ENCODE assay signal across 8 cellular contexts in genomic region chr12:50084775-50085614, GRCh38. TPM values are rescaled to one million over a fixed set of nuclear protein-coding genes. Genes with fewer than 3 reads are reported as not detected.
DNase-seq lines count a peak whose midpoint lies in the region; ATAC-seq, FAIRE-seq and TF ChIP-seq lines count a peak whose summit lies in the region.

Gene SMARCD1, plus strand, starts transcription at chr12:50085342. Its CDS starts 28 bp downstream, at chr12:50085370.

- TF ChIP-seq CTCF in right atrium auricular region (IDR thresholded peaks at IDR 0.05): peak; percentile 15 to 75
- peak; percentile 20 to 66 (median 55) for TF ChIP-seq CTCF in uterus (IDR thresholded peaks at IDR 0.05)

- H3K27ac Mint-ChIP-seq in T-helper 1 cell treated with Interleukin-12 subunit alpha and Interleukin-12 subunit beta and Interleukin-4 antibody, amounts not matched to agents 30 μg/mL and 1 μg/mL, for 36 hours: peak within 1 kb of the TSS; percentile 94

- peaks cover 9% of the 10 kb centered on the region for H3K36me3 Mint-ChIP-seq in T-helper 1 cell treated with Interleukin-12 subunit alpha and Interleukin-12 subunit beta and Interleukin-4 antibody, amounts not matched to agents 30 μg/mL and 1 μg/mL, for 36 hours (ENCODE audit: low read depth)

- no peaks in the 10 kb centered on the region for H3K27me3 Mint-ChIP-seq in T-helper 1 cell treated with Interleukin-12 subunit alpha and Interleukin-12 subunit beta and Interleukin-4 antibody, amounts not matched to agents 30 μg/mL and 1 μg/mL, for 36 hours (ENCODE audit: low read depth)

- H3K4me3 ChIP-seq in right atrium auricular region: peak within 1 kb of the TSS; percentile 90 to 98
- peak within 1 kb of the TSS; percentile 63 to 88 for H3K4me3 ChIP-seq in uterus

- H3K4me3 Mint-ChIP-seq in T-helper 1 cell treated with Interleukin-12 subunit alpha and Interleukin-12 subunit beta and Interleukin-4 antibody, amounts not matched to agents 30 μg/mL and 1 μg/mL, for 36 hours: peak within 1 kb of the TSS; percentile 90

- peak; percentile 75 for FAIRE-seq in GM12891 (lab: Jason Lieb, UNC)

- H3K27ac ChIP-seq in right atrium auricular region (peak within 1 kb of the TSS; percentile 98), uterus (peak within 1 kb of the TSS; percentile 93 to 98)

- intact Hi-C loops in uterus (cut with DNase I; ENCODE audit: low total_unique reads): no loop called here

- H3K4me1 ChIP-seq in right atrium auricular region (peaks cover 0 to 32% of the 10 kb centered on the region in 2 donors), uterus (no peaks in the 10 kb centered on the region)

- peak; percentile 90 for DNase-seq in GM12891 (ENCODE audit: insufficient read length, low spot score)
- DNase-seq in NCI-H146 (lab: John Stamatoyannopoulos, UW): peak; percentile 98
- peak; percentile 63 to 95 (median 89) for DNase-seq in amygdala (lab: John Stamatoyannopoulos, UW)
- peak; percentile 93 for DNase-seq in right atrium auricular region (ENCODE audit: low spot score)
- peak; percentile 78 for DNase-seq in pulmonary artery endothelial cell (ENCODE audit: low read depth, low spot score)
- DNase-seq in uterus: peak; percentile 90 to 93

- no peaks in the 10 kb centered on the region for H3K27me3 ChIP-seq in right atrium auricular region
- H3K27me3 ChIP-seq in uterus: no peaks in the 10 kb centered on the region

- no peaks in the 10 kb centered on the region for H3K9me3 ChIP-seq in right atrium auricular region
- H3K9me3 ChIP-seq in uterus: no peaks in the 10 kb centered on the region

- H3K4me1 Mint-ChIP-seq in T-helper 1 cell treated with Interleukin-12 subunit alpha and Interleukin-12 subunit beta and Interleukin-4 antibody, amounts not matched to agents 30 μg/mL and 1 μg/mL, for 36 hours (ENCODE audit: low read depth): peaks cover 21% of the 10 kb centered on the region

- H3K36me3 ChIP-seq in right atrium auricular region: peaks cover 37% of the 10 kb centered on the region
- no peaks in the 10 kb centered on the region for H3K36me3 ChIP-seq in uterus

- peak; percentile 79 for ATAC-seq in HG02840 (IDR thresholded peaks at IDR 0.05; ENCODE audit: low FRiP score, unreplicated experiment)

- H3K9me3 Mint-ChIP-seq in T-helper 1 cell treated with Interleukin-12 subunit alpha and Interleukin-12 subunit beta and Interleukin-4 antibody, amounts not matched to agents 30 μg/mL and 1 μg/mL, for 36 hours: no peaks in the 10 kb centered on the region

- TF ChIP-seq POLR2A in GM12891 (IDR thresholded peaks at IDR 0.05; ENCODE audit: low read depth, low read length) (peak; percentile 54; the same call in 1 of the 2 replicates), uterus (IDR thresholded peaks at IDR 0.05) (peak in 1 of 2 donors; percentile 51)

TF ChIP-seq in GM12891, 5 proteins besides CTCF, POLR2A, EP300 and RAD21:
- TF ChIP-seq PAX5 (IDR thresholded peaks at IDR 0.05; ENCODE audit: insufficient read depth, low read length, severe bottlenecking) (no peak), POU2F2 (IDR thresholded peaks at IDR 0.05; ENCODE audit: low read depth, low read length) (no peak), POLR2AphosphoS5 (IDR thresholded peaks at IDR 0.05; ENCODE audit: low read depth, low read length) (peak; percentile 65), SPI1 (IDR thresholded peaks at IDR 0.05; ENCODE audit: low read depth, low read length) (no peak), TAF1 (IDR thresholded peaks at IDR 0.05; ENCODE audit: low read depth, low read length) (peak; percentile 19)

RNA-seq across cellular contexts. Expression of gene SMARCD1, which starts in this region (rescaled TPM):
- polyA plus RNA-seq in GM12891 (2012; ENCODE audit: low read depth, missing spikeins): 41.2 TPM
- total RNA-seq in right atrium auricular region (10 to 100 TPM; 29.6 to 35.5 TPM), pulmonary artery endothelial cell (64.4 and 66.3 TPM in 2 replicates), uterus (10 to 100 TPM in 3 of 4 donors, 1 to 10 TPM in 1; 4.1 to 54.6 (median 39.6) TPM)

Comparison
In these comparisons a context has a peak if more than half of its experiments do, and no peak if none do; other contexts are left out.
1. Peak in every context shown above with its lines: DNase-seq, ATAC-seq, H3K4me3 ChIP-seq and H3K27ac ChIP-seq.